8 cellular contexts compared by ENCODE assay signal in the genomic region with DNA sequence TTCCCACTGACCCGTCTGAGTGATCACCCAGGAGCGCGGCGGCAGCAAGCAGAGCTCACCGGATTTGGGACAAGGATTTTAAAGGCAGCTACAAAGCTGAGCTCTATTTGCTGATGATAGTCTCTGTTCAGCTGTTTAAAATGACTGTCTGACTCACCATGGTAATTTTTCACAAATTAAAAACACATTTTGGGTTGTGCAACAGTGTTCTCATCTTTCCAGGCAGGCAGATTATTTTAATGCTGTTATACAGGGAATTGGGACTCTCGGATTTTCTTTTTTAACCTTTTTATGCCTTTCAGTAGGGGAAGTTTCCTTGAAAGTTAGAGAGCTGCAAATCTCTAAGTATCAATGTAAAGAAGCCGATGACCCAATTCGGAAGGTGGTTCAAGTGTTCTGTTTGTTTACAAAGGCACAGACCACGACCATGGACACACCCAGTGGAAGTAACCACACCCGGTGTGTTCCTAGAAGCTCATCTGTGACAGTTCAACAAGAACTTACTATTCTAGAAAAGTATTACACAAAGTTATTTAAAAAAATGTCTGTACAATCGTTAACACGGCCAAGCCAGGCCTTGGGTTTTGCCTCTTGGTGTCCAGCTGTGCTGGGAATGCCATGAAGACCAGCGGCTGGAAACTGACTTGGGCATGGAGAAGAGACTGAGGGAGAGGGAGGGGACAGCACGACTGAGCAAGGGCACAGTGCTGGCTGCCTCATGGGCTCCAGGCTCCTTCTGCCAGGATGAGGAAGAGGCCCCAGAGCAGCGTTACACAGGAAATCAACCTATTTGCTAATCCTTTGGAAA. TPM values are rescaled to one million over a fixed set of nuclear protein-coding genes. Genes with fewer than 3 reads are reported as not detected.
A peak's percentile ranks its signal among the peaks of the same experiment; 100 is the strongest.
DNase-seq lines count a peak whose midpoint lies in the region; ATAC-seq and TF ChIP-seq lines count a peak whose summit lies in the region.
"Not testable (repeated sequence)": the region's sequence is repeated elsewhere in the genome, so short reads cannot be mapped to it uniquely, and the experiment has no call there.

No MANE protein-coding gene starts in this region.

- H3K4me3 ChIP-seq in BLaER1 treated with 17β-estradiol and CSF1 and Interleukin-3, amounts not matched to agents 10 nM and 100 nM: 0 out of 20 replicates have a peak overlapping the region, but pooled peaks of 1 of the 10 experiments have one; percentile 23
- not testable (repeated sequence) for H3K4me3 ChIP-seq in HL-60 (replicated peaks; ENCODE audit: insufficient read depth, low read length); SJSA1; astrocyte of the spinal cord (ENCODE audit: low read depth, low read length); fibroblast of mammary gland (ENCODE audit: control insufficient read depth, low read depth, low read length); suprapubic skin

- peaks cover 20% of the 10 kb centered on the region for H3K4me1 Mint-ChIP-seq in activated CD8-positive, alpha-beta T cell treated with anti-CD3 and anti-CD28 coated beads, Interleukin-2, amount 10 ng/mL, durations not matched to agents 7 days and 5 days (ENCODE audit: low read depth)

- not testable (repeated sequence) for TF ChIP-seq CTCF in HL-60 (IDR thresholded peaks at IDR 0.05; ENCODE audit: insufficient read depth, low read length); astrocyte of the spinal cord (IDR thresholded peaks at IDR 0.05; ENCODE audit: low read depth, low read length); fibroblast of mammary gland (conservative IDR thresholded peaks at IDR 0.05; ENCODE audit: control insufficient read depth, insufficient read depth, low read depth, low read length); suprapubic skin (IDR thresholded peaks at IDR 0.05)

- H3K4me1 ChIP-seq in BLaER1 treated with 17β-estradiol and CSF1 and Interleukin-3, amounts not matched to agents 10 nM and 100 nM: peaks cover 0 to 20% (median 12%) of the 10 kb centered on the region in 10 experiments; a peak in 12 of 20 replicates
- peaks cover 18% of the 10 kb centered on the region for H3K4me1 ChIP-seq in SJSA1 (replicated peaks)
- H3K4me1 ChIP-seq in suprapubic skin: not testable (repeated sequence)

- H3K9ac ChIP-seq in BLaER1 treated with 17β-estradiol and CSF1 and Interleukin-3, amounts not matched to agents 10 nM and 100 nM: peak overlapping the region in 9 of 11 experiments; percentile 8 to 74 (median 56); a peak in 15 of 22 replicates

- TF ChIP-seq EP300 in suprapubic skin (IDR thresholded peaks at IDR 0.05): not testable (repeated sequence)

- peak overlapping the region; percentile 96 for H3K27ac Mint-ChIP-seq in activated CD8-positive, alpha-beta T cell treated with anti-CD3 and anti-CD28 coated beads, Interleukin-2, amount 10 ng/mL, durations not matched to agents 7 days and 5 days

- H4K20me1 ChIP-seq in BLaER1 treated with 17β-estradiol and CSF1 and Interleukin-3, amounts not matched to agents 10 nM and 100 nM: not testable (repeated sequence)

- not testable (repeated sequence) for H3K9me3 ChIP-seq in BLaER1 treated with 17β-estradiol and CSF1 and Interleukin-3, amounts not matched to agents 10 nM and 100 nM (replicated peaks in 1 of 11); SJSA1 (replicated peaks); suprapubic skin

- H3K27ac ChIP-seq in BLaER1 treated with 17β-estradiol and CSF1 and Interleukin-3, amounts not matched to agents 10 nM and 100 nM: peak overlapping the region in 8 of 11 experiments; percentile 16 to 85 (median 64); a peak in 14 of 22 replicates
- H3K27ac ChIP-seq in HL-60 (replicated peaks) (peak overlapping the region; percentile 48; the same call in 1 of the 2 replicates), SJSA1 (peak overlapping the region; percentile 77), suprapubic skin (peak overlapping the region; percentile 65)

- peaks cover 20% of the 10 kb centered on the region for H3K36me3 Mint-ChIP-seq in activated CD8-positive, alpha-beta T cell treated with anti-CD3 and anti-CD28 coated beads, Interleukin-2, amount 10 ng/mL, durations not matched to agents 7 days and 5 days (ENCODE audit: low read depth)

- peaks cover 30 to 65% (median 43%) of the 10 kb centered on the region in 11 experiments for H3K36me3 ChIP-seq in BLaER1 treated with 17β-estradiol and CSF1 and Interleukin-3, amounts not matched to agents 10 nM and 100 nM
- H3K36me3 ChIP-seq in SJSA1 (peaks cover 15% of the 10 kb centered on the region), suprapubic skin (peaks cover 28% of the 10 kb centered on the region)

- H3K9me3 Mint-ChIP-seq in activated CD8-positive, alpha-beta T cell treated with anti-CD3 and anti-CD28 coated beads, Interleukin-2, amount 10 ng/mL, durations not matched to agents 7 days and 5 days (ENCODE audit: insufficient read depth): not testable (repeated sequence)

- DNase-seq in HL-60 (ENCODE audit: low read depth in 1 of 2, low spot score in 1 of 2): peak in 1 of 2 experiments; percentile 34
- peak; percentile 62 to 72 for DNase-seq in SJSA1 (ENCODE audit: low read depth in 1 of 2, low spot score in 2 of 2)
- DNase-seq in activated CD8-positive, alpha-beta T cell treated with anti-CD3 and anti-CD28 coated beads, Interleukin-2, amount 10 ng/mL, durations not matched to agents 7 days and 5 days: peak; percentile 77
- peak; percentile 35 for DNase-seq in astrocyte of the spinal cord (ENCODE audit: low read depth, low spot score)
- peak; percentile 86 for DNase-seq in fibroblast of mammary gland (ENCODE audit: low read depth)
- DNase-seq in myocyte (ENCODE audit: low read depth): peak; percentile 28
- peak; percentile 52 to 78 for DNase-seq in suprapubic skin (ENCODE audit: low spot score in 2 of 2)

- ATAC-seq in activated CD8-positive, alpha-beta T cell treated with anti-CD3 and anti-CD28 coated beads, Interleukin-2, amount 10 ng/mL, durations not matched to agents 7 days and 5 days: peak; percentile 18

- not testable (repeated sequence) for H3K27me3 ChIP-seq in BLaER1 treated with 17β-estradiol and CSF1 and Interleukin-3, amounts not matched to agents 10 nM and 100 nM; HL-60 (ENCODE audit: insufficient read depth, poor library complexity, severe bottlenecking); SJSA1 (replicated peaks); suprapubic skin

- not testable (repeated sequence) for H3K27me3 Mint-ChIP-seq in activated CD8-positive, alpha-beta T cell treated with anti-CD3 and anti-CD28 coated beads, Interleukin-2, amount 10 ng/mL, durations not matched to agents 7 days and 5 days (ENCODE audit: low read depth)

- CTCF ChIA-PET in activated CD8-positive, alpha-beta T cell treated with anti-CD3 and anti-CD28 coated beads, Interleukin-2, amount 10 ng/mL, durations not matched to agents 7 days and 5 days (lab: Charles Lee): interaction anchor here (1.0 to 1.9 kb wide), 3 partner anchors 50 to 180 kb away, joined by 3 to 8 read pairs (median 4); no protein-coding TSS in a partner anchor

- in situ Hi-C loops in astrocyte of the spinal cord (cut with HindIII; ENCODE audit: low sequenced_read_pairs): not testable (repeated sequence)

- not testable (repeated sequence) for TF ChIP-seq POLR2A in suprapubic skin (IDR thresholded peaks at IDR 0.05)

- peak overlapping the region in 5 of 11 experiments; percentile 60 to 85 (median 67); a peak in 11 of 22 replicates for H3K4me2 ChIP-seq in BLaER1 treated with 17β-estradiol and CSF1 and Interleukin-3, amounts not matched to agents 10 nM and 100 nM

- peak overlapping the region; percentile 53 for H3K4me3 Mint-ChIP-seq in activated CD8-positive, alpha-beta T cell treated with anti-CD3 and anti-CD28 coated beads, Interleukin-2, amount 10 ng/mL, durations not matched to agents 7 days and 5 days

- WGBS in suprapubic skin: 21% methylated on average over 6 of the region's 15 CpGs

- POLR2A ChIA-PET in activated CD8-positive, alpha-beta T cell treated with anti-CD3 and anti-CD28 coated beads, Interleukin-2, amount 10 ng/mL, durations not matched to agents 7 days and 5 days (lab: Charles Lee): interaction anchor here (0.9 to 1.9 kb wide), 2 partner anchors 59 to 63 kb away, joined by 6 to 7 read pairs; no protein-coding TSS in a partner anchor

RNA-seq across cellular contexts. Expression of gene CDK11A, which starts 4.4 kb away (rescaled TPM):
- total RNA-seq in SJSA1 (2014; rRNA removed; shearing (Covaris generic)): 11.8 and 22.6 TPM in 2 replicates
- total RNA-seq in activated CD8-positive, alpha-beta T cell treated with anti-CD3 and anti-CD28 coated beads, Interleukin-2, amount 10 ng/mL, durations not matched to agents 7 days and 5 days: 10 to 100 TPM; 83.6 to 85.8 TPM
- total RNA-seq in myocyte (13.0 and 13.2 TPM in 2 replicates), suprapubic skin (100 to 1,000 TPM in 1 of 4 donors, 10 to 100 TPM in 3; 23.6 to 136 (median 53.4) TPM)
- polyA plus RNA-seq in myocyte (2012): 24.8 TPM

RNA-seq across cellular contexts. Expression of gene SLC35E2B, which starts 35.9 kb away (rescaled TPM):
- 8.9 and 13.1 TPM in 2 replicates for total RNA-seq in SJSA1 (2014; rRNA removed; shearing (Covaris generic))
- 10 to 100 TPM; 39.6 to 40.7 TPM for total RNA-seq in activated CD8-positive, alpha-beta T cell treated with anti-CD3 and anti-CD28 coated beads, Interleukin-2, amount 10 ng/mL, durations not matched to agents 7 days and 5 days
- total RNA-seq in myocyte (25.6 and 26.6 TPM in 2 replicates), suprapubic skin (10 to 100 TPM; 34.0 to 59.9 (median 48.8) TPM)
- 24.4 TPM for polyA plus RNA-seq in myocyte (2012)

RNA-seq across cellular contexts. Expression of gene NADK, which starts 49.8 kb away (rescaled TPM):
- total RNA-seq in SJSA1 (2014; rRNA removed; shearing (Covaris generic)): 50.4 and 62.1 TPM in 2 replicates
- total RNA-seq in activated CD8-positive, alpha-beta T cell treated with anti-CD3 and anti-CD28 coated beads, Interleukin-2, amount 10 ng/mL, durations not matched to agents 7 days and 5 days: 10 to 100 TPM; 82.0 to 82.9 TPM
- total RNA-seq in myocyte (36.6 and 39.6 TPM in 2 replicates), suprapubic skin (10 to 100 TPM; 55.5 to 78.3 (median 64.1) TPM)
- polyA plus RNA-seq in myocyte (2012): 49.4 TPM
